ENCODE assay signal across 8 cellular contexts in genomic region chr12:76083246-76083735, GRCh38. TPM values are rescaled to one million over a fixed set of nuclear protein-coding genes. Genes with fewer than 3 reads are reported as not detected.
DNase-seq lines count a peak whose midpoint lies in the region; ATAC-seq and TF ChIP-seq lines count a peak whose summit lies in the region.

No MANE protein-coding gene starts in this region.

- no peak overlapping the region for H2BK15ac ChIP-seq in H9 (ENCODE audit: low read depth, low read length)

- no peak for TF ChIP-seq POLR2A in gastroesophageal sphincter (IDR thresholded peaks at IDR 0.05)

- no peaks in the 10 kb centered on the region for H3K9me3 ChIP-seq in H9 (ENCODE audit: control insufficient read depth, low read depth, low read length)
- peaks cover 0 to 10% (median 0%) of the 10 kb centered on the region in 3 donors for H3K9me3 ChIP-seq in gastroesophageal sphincter
- H3K9me3 ChIP-seq in skeletal muscle tissue (ENCODE audit: control insufficient read depth in 3 of 3, low read length in 3 of 3): no peaks in the 10 kb centered on the region

- CTCF ChIA-PET in WTC11 (lab: Charles Lee): no interaction called here

- POLR2A ChIA-PET in WTC11 (lab: Charles Lee): interaction anchor here (1.9 kb wide), 1 partner anchor 9 kb away, joined by 6 read pairs; no protein-coding TSS in a partner anchor

- H2BK20ac ChIP-seq in H9 (ENCODE audit: low read depth, low read length, poor library complexity, severe bottlenecking): no peak overlapping the region

- H3K27ac ChIP-seq in H9 (ENCODE audit: insufficient read length, low read depth, low read length) (no peak overlapping the region), gastroesophageal sphincter (peak overlapping the region; percentile 96 to 98 (median 98)), skeletal muscle tissue (ENCODE audit: low read depth, low read length) (peak overlapping the region; percentile 97)

- no peak overlapping the region for H4K5ac ChIP-seq in H9 (ENCODE audit: insufficient read length, low read depth, low read length)

- H3K27me3 Mint-ChIP-seq in H9 (ENCODE audit: low read depth) (peaks cover 7% of the 10 kb centered on the region), WTC11 (ENCODE audit: low read depth) (peaks cover 3% of the 10 kb centered on the region; the same call in 1 of the 2 replicates)

- peaks cover 53% of the 10 kb centered on the region for H3K79me2 ChIP-seq in H9 (ENCODE audit: insufficient read depth, low read length)

- no peaks in the 10 kb centered on the region for H3K27me3 ChIP-seq in H9 (ENCODE audit: insufficient read depth, low read length)
- H3K27me3 ChIP-seq in gastroesophageal sphincter: no peaks in the 10 kb centered on the region
- H3K27me3 ChIP-seq in skeletal muscle tissue (ENCODE audit: control insufficient read depth in 3 of 3, insufficient read depth in 3 of 3, low read length in 3 of 3): no peaks in the 10 kb centered on the region

- H3K56ac ChIP-seq in H9 (ENCODE audit: insufficient read length, low read depth, low read length): no peak overlapping the region

- H3K4me3 ChIP-seq in gastroesophageal sphincter (peak overlapping the region; percentile 54 to 83), skeletal muscle tissue (ENCODE audit: low read length in 3 of 3) (peak overlapping the region; percentile 69 to 89 (median 83))

- no peak overlapping the region for H2BK12ac ChIP-seq in H9 (ENCODE audit: insufficient read length, low read depth, low read length)

- no peak for TF ChIP-seq EP300 in gastroesophageal sphincter (IDR thresholded peaks at IDR 0.05)

- no peak overlapping the region for H3K23ac ChIP-seq in H9 (ENCODE audit: insufficient read length, low read depth, low read length)

- H3K4me3 Mint-ChIP-seq in H9 (peak overlapping the region; percentile 97), WTC11 (peak overlapping the region; percentile 94)

- peak overlapping the region; percentile 97 to 98 (median 98) for H3K27ac Mint-ChIP-seq in H9
- peak overlapping the region; percentile 96 for H3K27ac Mint-ChIP-seq in WTC11

- H3K9me3 Mint-ChIP-seq in H9 (no peaks in the 10 kb centered on the region), WTC11 (no peaks in the 10 kb centered on the region)

- ATAC-seq in WTC11 (no peak), gastroesophageal sphincter (no peak), HG02852 (IDR thresholded peaks at IDR 0.05; ENCODE audit: unreplicated experiment) (no peak), HG02840 (IDR thresholded peaks at IDR 0.05; ENCODE audit: low FRiP score, unreplicated experiment) (no peak), HG02623 (IDR thresholded peaks at IDR 0.05; ENCODE audit: unreplicated experiment) (no peak)

- H4K20me1 ChIP-seq in H9 (ENCODE audit: control insufficient read depth, insufficient read depth, insufficient read length): no peaks in the 10 kb centered on the region

- no peak for DNase-seq in H9
- no peak for DNase-seq in WTC11 (ENCODE audit: low spot score)
- no peak for DNase-seq in OCI-M2 (lab: John Stamatoyannopoulos, UW; ENCODE audit: unreplicated experiment)

- no peak overlapping the region for H3K14ac ChIP-seq in H9 (ENCODE audit: insufficient read depth, low read length)

- H3K36me3 ChIP-seq in gastroesophageal sphincter (peaks cover 0 to 4% of the 10 kb centered on the region in 2 donors), skeletal muscle tissue (ENCODE audit: control insufficient read depth in 3 of 3, insufficient read depth in 3 of 3, low read length in 3 of 3) (no peaks in the 10 kb centered on the region)

- no peak overlapping the region for H2AFZ ChIP-seq in H9 (ENCODE audit: low read length)

- no peak overlapping the region for H4K8ac ChIP-seq in H9 (replicated peaks; ENCODE audit: insufficient read length, low read depth, low read length)

- H2BK120ac ChIP-seq in H9 (ENCODE audit: low read depth, low read length, poor library complexity, severe bottlenecking): no peak overlapping the region

- H3K4me1 Mint-ChIP-seq in H9 (peaks cover 45 to 49% of the 10 kb centered on the region in 2 experiments), WTC11 (peaks cover 52% of the 10 kb centered on the region)

- H3K36me3 Mint-ChIP-seq in H9 (ENCODE audit: insufficient read depth in 1 of 3, low read depth in 3 of 3) (peaks cover 22 to 41% (median 39%) of the 10 kb centered on the region in 3 experiments), WTC11 (peaks cover 11% of the 10 kb centered on the region)

- no CpG with 5 or more reads among the region's 11 CpGs for WGBS in H9 (ENCODE audit: extremely low coverage, insufficient read length, low lambda C conversion rate)
- 2 to 8% methylated on average over 10 to 11 of the region's 11 CpGs for WGBS in gastroesophageal sphincter (ENCODE audit: low coverage in 1 of 2), 2 donors

- H3K4me1 ChIP-seq in H9 (ENCODE audit: insufficient read depth, low read length) (peaks cover 3% of the 10 kb centered on the region; the same call in 1 of the 2 replicates), gastroesophageal sphincter (peaks cover 0 to 32% (median 2%) of the 10 kb centered on the region in 3 donors), skeletal muscle tissue (ENCODE audit: control insufficient read depth in 3 of 3, insufficient read depth in 3 of 3, low read length in 3 of 3) (peaks cover 10 to 13% (median 11%) of the 10 kb centered on the region in 3 donors)

- no peak overlapping the region for H2BK5ac ChIP-seq in H9 (ENCODE audit: insufficient read length, low read length)

- no peak overlapping the region for H3K4ac ChIP-seq in H9 (ENCODE audit: low read depth, low read length)

- H3K79me1 ChIP-seq in H9 (ENCODE audit: insufficient read depth, low read depth, low read length, poor library complexity, severe bottlenecking): no peaks in the 10 kb centered on the region

- H4K91ac ChIP-seq in H9 (ENCODE audit: insufficient read length, low read depth, low read length): no peak overlapping the region

- peak overlapping the region; percentile 79 for H3K9ac ChIP-seq in H9 (ENCODE audit: extremely low read depth, insufficient read length, low read length)
- peak overlapping the region; percentile 13 to 94 (median 93) for H3K9ac ChIP-seq in skeletal muscle tissue (ENCODE audit: low read depth in 1 of 3, low read length in 3 of 3)

- peak overlapping the region; percentile 84 for H3K4me2 ChIP-seq in H9 (ENCODE audit: insufficient read depth, insufficient read length, low read length)

- no peak overlapping the region for H3K18ac ChIP-seq in H9 (ENCODE audit: insufficient read length, low read depth, low read length)

- no peak overlapping the region for H2AK5ac ChIP-seq in H9 (ENCODE audit: insufficient read length, low read length)

- H3T11ph ChIP-seq in H9 (ENCODE audit: low read length): no peak overlapping the region

- TF ChIP-seq CTCF in H9 (conservative IDR thresholded peaks at IDR 0.05): no peak
- TF ChIP-seq CTCF in WTC11 (IDR thresholded peaks at IDR 0.05): no peak
- TF ChIP-seq CTCF in gastroesophageal sphincter (IDR thresholded peaks at IDR 0.05): no peak

- peaks cover 15% of the 10 kb centered on the region for H3K23me2 ChIP-seq in H9 (ENCODE audit: insufficient read length, low read depth, low read length, poor library complexity, severe bottlenecking)

TF ChIP-seq in WTC11, 78 proteins besides CTCF, POLR2A, EP300 and RAD21 (continues in another document):
- TF ChIP-seq GABPB1 (CRISPR knock-in tag; IDR thresholded peaks at IDR 0.05) (no peak), MXD4 (CRISPR knock-in tag; IDR thresholded peaks at IDR 0.05; ENCODE audit: borderline replicate concordance) (no peak), NR3C1 (CRISPR knock-in tag; conservative IDR thresholded peaks at IDR 0.05; ENCODE audit: low read depth) (no peak), TEAD1 (CRISPR knock-in tag; IDR thresholded peaks at IDR 0.05) (no peak), AFF4 (CRISPR knock-in tag; IDR thresholded peaks at IDR 0.05; ENCODE audit: borderline replicate concordance) (no peak), KAT7 (CRISPR knock-in tag; IDR thresholded peaks at IDR 0.05; ENCODE audit: borderline replicate concordance) (no peak)

RNA-seq across cellular contexts. Expression of gene NAP1L1, which starts 1.2 kb away (rescaled TPM):
- total RNA-seq in H9 (2021) (988 and 1,012 TPM in 2 replicates), WTC11 (2021) (946 to 1,010 TPM (median 968 TPM) in 3 replicates), gastroesophageal sphincter (100 to 1,000 TPM; 329 to 486 (median 395) TPM), skeletal muscle tissue (130 TPM)

RNA-seq across cellular contexts. Expression of gene PHLDA1, which starts 51.7 kb away (rescaled TPM):
- 106 TPM in 2 replicates for total RNA-seq in H9 (2021)
- total RNA-seq in WTC11 (2021): 34.9 to 51.3 TPM (median 51.1 TPM) in 3 replicates
- total RNA-seq in gastroesophageal sphincter: 10 to 100 TPM in 1 of 4 donors, 1 to 10 TPM in 3; 4.4 to 14.4 (median 7.6) TPM
- total RNA-seq in skeletal muscle tissue: 9.9 TPM
